Comparison of ENCODE assay signal across 1 cellular context in genomic region chr22:38110008-38110862, GRCh38.
TF ChIP-seq lines count a peak whose summit lies in the region.

TSS of gene BAIAP2L2 (minus strand) at chr22:38110684. CDS start at chr22:38110525, 159 bp downstream.

TF ChIP-seq in HepG2, 621 proteins besides CTCF, POLR2A, EP300 and RAD21 (continued from another document and continues in another):
- no peak for TF ChIP-seq TEF (CRISPR knock-in tag; IDR thresholded peaks at IDR 0.05)
- TF ChIP-seq ZNF703 (CRISPR knock-in tag; IDR thresholded peaks at IDR 0.05; ENCODE audit: borderline replicate concordance) = no peak
- TF ChIP-seq PAX8 (CRISPR knock-in tag; IDR thresholded peaks at IDR 0.05; ENCODE audit: borderline replicate concordance) = no peak
- no peak for TF ChIP-seq ATRX (CRISPR knock-in tag; IDR thresholded peaks at IDR 0.05; ENCODE audit: borderline replicate concordance)
- no peak for TF ChIP-seq MXD4 (CRISPR knock-in tag; IDR thresholded peaks at IDR 0.05)
- no peak for TF ChIP-seq CC2D1A (CRISPR knock-in tag; IDR thresholded peaks at IDR 0.05)
- TF ChIP-seq SP4 (CRISPR knock-in tag; IDR thresholded peaks at IDR 0.05) = no peak
- no peak for TF ChIP-seq POLR2AphosphoS2 (IDR thresholded peaks at IDR 0.05; ENCODE audit: low read depth, low read length)
- no peak for TF ChIP-seq ZNF224 (CRISPR knock-in tag; IDR thresholded peaks at IDR 0.05)
- TF ChIP-seq HNRNPK (IDR thresholded peaks at IDR 0.05; ENCODE audit: low read depth, low read length, poor library complexity, severe bottlenecking) = no peak
- TF ChIP-seq SNAPC4 (CRISPR knock-in tag; IDR thresholded peaks at IDR 0.05) = no peak
- TF ChIP-seq DBP (CRISPR knock-in tag; IDR thresholded peaks at IDR 0.05; ENCODE audit: not compliant biosample characterization) = no peak
- TF ChIP-seq TBX3 (IDR thresholded peaks at IDR 0.05; ENCODE audit: borderline replicate concordance) = no peak
- TF ChIP-seq ZNF607 (CRISPR knock-in tag; IDR thresholded peaks at IDR 0.05; ENCODE audit: borderline replicate concordance) = no peak
- TF ChIP-seq MTF1 (CRISPR knock-in tag; IDR thresholded peaks at IDR 0.05) = no peak
- no peak for TF ChIP-seq SIN3B (IDR thresholded peaks at IDR 0.05; ENCODE audit: low read length)
- TF ChIP-seq ZBTB33 (CRISPR knock-in tag; IDR thresholded peaks at IDR 0.05) = no peak
- TF ChIP-seq ZFYVE20 (CRISPR knock-in tag; IDR thresholded peaks at IDR 0.05; ENCODE audit: borderline replicate concordance, low read depth) = no peak
- no peak for TF ChIP-seq ZNF24 (IDR thresholded peaks at IDR 0.05)
- TF ChIP-seq HNF1A (IDR thresholded peaks at IDR 0.05; ENCODE audit: low read depth) = peak; percentile 87
- peak; percentile 91 for TF ChIP-seq HNF1A (CRISPR knock-in tag; IDR thresholded peaks at IDR 0.05; ENCODE audit: borderline replicate concordance)
- TF ChIP-seq HOXA5 (CRISPR knock-in tag; IDR thresholded peaks at IDR 0.05) = no peak
- no peak for TF ChIP-seq RBM22 (optimal IDR thresholded peaks at IDR 0.05; ENCODE audit: low read length)
- TF ChIP-seq MTF2 (CRISPR knock-in tag; IDR thresholded peaks at IDR 0.05; ENCODE audit: borderline replicate concordance) = no peak
- TF ChIP-seq ZNF17 (CRISPR knock-in tag; IDR thresholded peaks at IDR 0.05) = no peak
- TF ChIP-seq ZNF44 (CRISPR knock-in tag; IDR thresholded peaks at IDR 0.05) = no peak
- TF ChIP-seq CENPX (CRISPR knock-in tag; IDR thresholded peaks at IDR 0.05) = no peak
- no peak for TF ChIP-seq ARNTL (CRISPR knock-in tag; IDR thresholded peaks at IDR 0.05)
- no peak for TF ChIP-seq ZNF276 (CRISPR knock-in tag; IDR thresholded peaks at IDR 0.05; ENCODE audit: low read depth)
- no peak for TF ChIP-seq ZNF20 (CRISPR knock-in tag; IDR thresholded peaks at IDR 0.05)
- TF ChIP-seq HOMEZ (CRISPR knock-in tag; IDR thresholded peaks at IDR 0.05; ENCODE audit: low read depth) = no peak
- no peak for TF ChIP-seq ZNF138 (CRISPR knock-in tag; IDR thresholded peaks at IDR 0.05; ENCODE audit: low read depth)
- 0 out of 2 replicates have a peak, but pooled peaks have one; percentile 13 for TF ChIP-seq FOXA3 (CRISPR knock-in tag; IDR thresholded peaks at IDR 0.05)
- TF ChIP-seq NFIC (IDR thresholded peaks at IDR 0.05; ENCODE audit: low read length) = no peak
- no peak for TF ChIP-seq ZNF460 (CRISPR knock-in tag; IDR thresholded peaks at IDR 0.05; ENCODE audit: borderline replicate concordance)
